In the genomic region with DNA sequence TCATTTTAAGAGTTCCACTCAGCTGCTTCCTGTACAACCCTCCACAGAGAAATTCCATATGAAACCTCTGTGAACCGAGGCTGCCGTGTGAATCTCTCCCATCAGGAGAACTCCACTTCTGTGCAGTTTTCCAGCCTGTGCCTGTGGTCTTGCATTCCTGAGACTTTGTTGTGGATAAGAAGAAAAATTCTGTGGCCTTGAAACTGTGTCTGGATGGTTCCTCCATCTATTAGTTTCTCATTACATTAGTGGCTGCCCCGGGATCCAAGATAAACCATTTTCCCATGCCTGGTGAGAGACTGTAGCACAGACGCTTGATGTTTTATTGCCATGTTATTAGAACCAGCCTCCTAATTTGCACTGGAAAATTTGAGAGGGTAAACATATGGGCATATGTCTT, we compare ENCODE assay signal across 21 cellular contexts.
"Had no signal": no experiment of that assay in that cellular context is flagged by ENCODE, and none has a peak within 500 bp of the region (broad histone marks: within the 10 kb centered on the region; RNA-seq: fewer than 3 reads in every experiment).

No MANE protein-coding gene starts in this region.

- H3K4me1 ChIP-seq: left lung, pancreas, right lobe of liver, upper lobe of left lung had no signal

- H3K36me3 ChIP-seq: left lung, pancreas, right lobe of liver, upper lobe of left lung had no signal

- H3K79me2 ChIP-seq: hepatocyte had no signal

- H3K4me3 ChIP-seq: hepatocyte, left lung, lung, pancreas, right lobe of liver, skin epidermis, upper lobe of left lung had no signal

- H2AFZ ChIP-seq: hepatocyte had no signal

- DNase-seq: activated CD4-positive, alpha-beta memory T cell treated with anti-CD3 and anti-CD28 coated beads for 36 hours; activated CD4-positive, alpha-beta T cell treated with anti-CD3 and anti-CD28 coated beads for 48 hours; activated naive CD4-positive, alpha-beta T cell treated with Interleukin-2 at 50 U/mL for 16 hours; activated naive CD8-positive, alpha-beta T cell treated with anti-CD3 and anti-CD28 coated beads, Interleukin-2, amount 10 ng/mL, durations not matched to agents 7 days and 5 days; activated T-cell treated with anti-CD3 and anti-CD28 coated beads, Interleukin-2, amount 50 U/mL, for 48 hours; amygdala; dermis blood vessel endothelial cell; effector CD8-positive, alpha-beta T cell; glutamatergic neuron; immature natural killer cell; kidney glomerular epithelial cell; left lung; pancreas; right lobe of liver; stimulated activated naive B cell treated with anti-CD40 and anti-IgM and Interleukin-4, amounts not matched to agents 10 μg/mL and 1 μg/mL and 100 μg/mL, for 72 hours; upper lobe of left lung had no signal

- H3K9me3 Mint-ChIP-seq: activated CD4-positive, alpha-beta memory T cell treated with anti-CD3 and anti-CD28 coated beads for 36 hours; activated naive CD8-positive, alpha-beta T cell treated with anti-CD3 and anti-CD28 coated beads, Interleukin-2, amount 10 ng/mL, durations not matched to agents 7 days and 5 days; brain; immature natural killer cell; nephron; stimulated activated naive B cell treated with anti-CD40 and anti-IgM and Interleukin-4, amounts not matched to agents 10 μg/mL and 1 μg/mL and 100 μg/mL, for 72 hours had no signal

- ATAC-seq: left lung; pancreas; right lobe of liver; stimulated activated naive B cell treated with anti-CD40 and anti-IgM and Interleukin-4, amounts not matched to agents 10 μg/mL and 1 μg/mL and 100 μg/mL, for 72 hours had no signal

- H3K36me3 Mint-ChIP-seq: activated CD4-positive, alpha-beta memory T cell treated with anti-CD3 and anti-CD28 coated beads for 36 hours had no signal

- H3K4me2 ChIP-seq: hepatocyte had no signal

- H3K27me3 Mint-ChIP-seq: activated CD4-positive, alpha-beta memory T cell treated with anti-CD3 and anti-CD28 coated beads for 36 hours; activated naive CD8-positive, alpha-beta T cell treated with anti-CD3 and anti-CD28 coated beads, Interleukin-2, amount 10 ng/mL, durations not matched to agents 7 days and 5 days; brain; stimulated activated naive B cell treated with anti-CD40 and anti-IgM and Interleukin-4, amounts not matched to agents 10 μg/mL and 1 μg/mL and 100 μg/mL, for 72 hours had no signal

- H3K27ac Mint-ChIP-seq: activated CD4-positive, alpha-beta memory T cell treated with anti-CD3 and anti-CD28 coated beads for 36 hours; activated naive CD8-positive, alpha-beta T cell treated with anti-CD3 and anti-CD28 coated beads, Interleukin-2, amount 10 ng/mL, durations not matched to agents 7 days and 5 days; brain; stimulated activated naive B cell treated with anti-CD40 and anti-IgM and Interleukin-4, amounts not matched to agents 10 μg/mL and 1 μg/mL and 100 μg/mL, for 72 hours had no signal

- H3K4me3 Mint-ChIP-seq: activated CD4-positive, alpha-beta memory T cell treated with anti-CD3 and anti-CD28 coated beads for 36 hours; activated naive CD8-positive, alpha-beta T cell treated with anti-CD3 and anti-CD28 coated beads, Interleukin-2, amount 10 ng/mL, durations not matched to agents 7 days and 5 days; brain; nephron; stimulated activated naive B cell treated with anti-CD40 and anti-IgM and Interleukin-4, amounts not matched to agents 10 μg/mL and 1 μg/mL and 100 μg/mL, for 72 hours had no signal

- H3K9me3 ChIP-seq: left lung, pancreas, right lobe of liver, upper lobe of left lung had no signal

- H3K27ac ChIP-seq: hepatocyte, left lung, pancreas, right lobe of liver, upper lobe of left lung had no signal

- H3K27me3 ChIP-seq: hepatocyte, left lung, pancreas, right lobe of liver, upper lobe of left lung had no signal
